ENCODE assay signal across 8 cellular contexts in genomic region chr1:161305872-161306519, GRCh38. TPM values are rescaled to one million over a fixed set of nuclear protein-coding genes. Genes with fewer than 3 reads are reported as not detected.
DNase-seq lines count a peak whose midpoint lies in the region; ATAC-seq, FAIRE-seq and TF ChIP-seq lines count a peak whose summit lies in the region.

No MANE protein-coding gene starts in this region.

- H3K36me3 Mint-ChIP-seq in IgD-negative memory B cell = peaks cover 2% of the 10 kb centered on the region
- no peaks in the 10 kb centered on the region for H3K36me3 Mint-ChIP-seq in progenitor cell of endocrine pancreas (ENCODE audit: insufficient read depth)

- H3K27me3 ChIP-seq in right atrium auricular region = no peaks in the 10 kb centered on the region
- no peaks in the 10 kb centered on the region for H3K27me3 ChIP-seq in upper lobe of right lung

- intact Hi-C loops in upper lobe of right lung (cut with DNase I) = no loop called here

- DNase-seq in AG08396 (ENCODE audit: low spot score) = peak; percentile 37
- DNase-seq in GM19239 (ENCODE audit: insufficient read length, low spot score) = peak; percentile 71
- DNase-seq in activated naive CD8-positive, alpha-beta T cell treated with anti-CD3 and anti-CD28 coated beads, Interleukin-2, amount 50 U/mL, for 16 hours (ENCODE audit: low read depth, low spot score) = peak; percentile 57
- peak; percentile 82 for DNase-seq in right atrium auricular region (ENCODE audit: low spot score)
- DNase-seq in progenitor cell of endocrine pancreas (ENCODE audit: low spot score, unreplicated experiment) = peak; percentile 81
- peak; percentile 95 for DNase-seq in upper lobe of right lung

- no peaks in the 10 kb centered on the region for H3K27me3 Mint-ChIP-seq in IgD-negative memory B cell
- H3K27me3 Mint-ChIP-seq in progenitor cell of endocrine pancreas = peaks cover 16% of the 10 kb centered on the region

- peak; percentile 87 for FAIRE-seq in GM19239 (lab: Jason Lieb, UNC)

- ATAC-seq in SK-N-SH treated with all-trans-retinoic acid at 6 μM for 48 hours (peak; percentile 86), upper lobe of right lung (peak; percentile 99)

- H3K36me3 ChIP-seq in right atrium auricular region = no peaks in the 10 kb centered on the region
- no peaks in the 10 kb centered on the region for H3K36me3 ChIP-seq in upper lobe of right lung

- TF ChIP-seq CTCF in right atrium auricular region (IDR thresholded peaks at IDR 0.05) (peak in 1 of 2 donors; percentile 51), progenitor cell of endocrine pancreas (IDR thresholded peaks at IDR 0.05; ENCODE audit: unreplicated experiment) (peak; percentile 53), upper lobe of right lung (IDR thresholded peaks at IDR 0.05) (peak; percentile 37)

- H3K27ac Mint-ChIP-seq in IgD-negative memory B cell = peak overlapping the region; percentile 57 to 96 (median 94)
- H3K27ac Mint-ChIP-seq in progenitor cell of endocrine pancreas = peak overlapping the region; percentile 77

- H3K4me1 ChIP-seq in right atrium auricular region (peaks cover 0 to 25% of the 10 kb centered on the region in 2 donors), upper lobe of right lung (peaks cover 23% of the 10 kb centered on the region)

- peak overlapping the region; percentile 94 to 99 (median 98) for H3K4me3 Mint-ChIP-seq in IgD-negative memory B cell
- peak overlapping the region; percentile 97 for H3K4me3 Mint-ChIP-seq in progenitor cell of endocrine pancreas (ENCODE audit: low read depth)

- H3K4me3 ChIP-seq in right atrium auricular region (peak overlapping the region; percentile 62 to 71), upper lobe of right lung (peak overlapping the region; percentile 85)

- H3K9me3 ChIP-seq in right atrium auricular region (no peaks in the 10 kb centered on the region), upper lobe of right lung (no peaks in the 10 kb centered on the region)

- H3K27ac ChIP-seq in right atrium auricular region (peak overlapping the region; percentile 47 to 70), upper lobe of right lung (peak overlapping the region; percentile 81)

- H3K4me1 Mint-ChIP-seq in IgD-negative memory B cell (peaks cover 23 to 32% (median 26%) of the 10 kb centered on the region in 3 donors), progenitor cell of endocrine pancreas (ENCODE audit: low read depth) (peaks cover 16% of the 10 kb centered on the region)

- H3K9me3 Mint-ChIP-seq in IgD-negative memory B cell = no peaks in the 10 kb centered on the region
- H3K9me3 Mint-ChIP-seq in progenitor cell of endocrine pancreas (ENCODE audit: low read depth) = no peaks in the 10 kb centered on the region

TF ChIP-seq in SK-N-SH treated with all-trans-retinoic acid at 6 μM for 48 hours, 23 proteins besides CTCF, POLR2A, EP300 and RAD21:
- TF ChIP-seq CSDC2 (CRISPR knock-in tag; IDR thresholded peaks at IDR 0.05) = no peak
- TF ChIP-seq ZFP30 (CRISPR knock-in tag; IDR thresholded peaks at IDR 0.05) = no peak
- TF ChIP-seq CSRNP3 (CRISPR knock-in tag; IDR thresholded peaks at IDR 0.05) = no peak
- TF ChIP-seq ZNF70 (CRISPR knock-in tag; IDR thresholded peaks at IDR 0.05) = no peak
- no peak for TF ChIP-seq ZNF565 (CRISPR knock-in tag; conservative IDR thresholded peaks at IDR 0.05; ENCODE audit: low read depth)
- no peak for TF ChIP-seq OSR1 (CRISPR knock-in tag; IDR thresholded peaks at IDR 0.05)
- TF ChIP-seq ZC3H10 (CRISPR knock-in tag; IDR thresholded peaks at IDR 0.05) = no peak
- TF ChIP-seq ISL1 (CRISPR knock-in tag; IDR thresholded peaks at IDR 0.05) = no peak
- no peak for TF ChIP-seq TOX (CRISPR knock-in tag; IDR thresholded peaks at IDR 0.05; ENCODE audit: borderline replicate concordance)
- no peak for TF ChIP-seq PATZ1 (CRISPR knock-in tag; IDR thresholded peaks at IDR 0.05; ENCODE audit: borderline replicate concordance)
- TF ChIP-seq SNAI2 (CRISPR knock-in tag; IDR thresholded peaks at IDR 0.05) = no peak
- TF ChIP-seq ESRRG (CRISPR knock-in tag; IDR thresholded peaks at IDR 0.05) = no peak
- no peak for TF ChIP-seq POU6F1 (CRISPR knock-in tag; IDR thresholded peaks at IDR 0.05; ENCODE audit: borderline replicate concordance, low read depth)
TF ChIP-seq in SK-N-SH treated with all-trans-retinoic acid at 6 μM for 48 hours: peak in this region for 0.

RNA-seq across cellular contexts. Expression of gene MPZ, which starts 3.8 kb away (rescaled TPM):
- not detected for polyA plus RNA-seq in IgD-negative memory B cell
- total RNA-seq in right atrium auricular region (1 to 10 TPM; 1.7 to 5.1 TPM), progenitor cell of endocrine pancreas (4.4 and 4.5 TPM in 2 replicates), upper lobe of right lung (2.5 TPM)

RNA-seq across cellular contexts. Expression of gene SDHC, which starts 8.2 kb away (rescaled TPM):
- 173 TPM for polyA plus RNA-seq in IgD-negative memory B cell
- total RNA-seq in right atrium auricular region = 100 to 1,000 TPM in 1 of 2 donors, 10 to 100 TPM in 1; 37.8 to 151 TPM
- total RNA-seq in progenitor cell of endocrine pancreas = 167 and 190 TPM in 2 replicates
- 158 TPM for total RNA-seq in upper lobe of right lung

RNA-seq across cellular contexts. Expression of gene PCP4L1, which starts 47.5 kb away (rescaled TPM):
- polyA plus RNA-seq in IgD-negative memory B cell = not detected
- total RNA-seq in right atrium auricular region (under 1 TPM in 1 of 2 donors, not detected in 1; 0.59 TPM), progenitor cell of endocrine pancreas (0.86 and 1.1 TPM in 2 replicates), upper lobe of right lung (8.2 TPM)

Comparison
In these comparisons a context has a peak if more than half of its experiments do, and no peak if none do; other contexts are left out.
1. Peak in every context shown above with its lines: DNase-seq, ATAC-seq, H3K4me3 ChIP-seq and H3K27ac ChIP-seq.
2. DNase-seq: peak in every context shown above with its lines; median percentile 95 in upper lobe of right lung; 82 in right atrium auricular region; 81 in progenitor cell of endocrine pancreas; 71 in GM19239; 57 in activated naive CD8-positive, alpha-beta T cell treated with anti-CD3 and anti-CD28 coated beads, Interleukin-2, amount 50 U/mL, for 16 hours; 37 in AG08396.